Comparison of ENCODE assay signal across 8 cellular contexts in genomic region chr6:106434530-106434929, GRCh38.
"Had no signal": no experiment of that assay in that cellular context is flagged by ENCODE, and none has a peak within 500 bp of the region (broad histone marks: within the 10 kb centered on the region; RNA-seq: fewer than 3 reads in every experiment).

No MANE protein-coding gene starts in this region.

- H3K4me1 ChIP-seq: HAP-1 had no signal

- H3K4me3 ChIP-seq: GM23248, HAP-1 had no signal

- ATAC-seq: HCT116, HepG2 had no signal

- H3K36me3 ChIP-seq: HAP-1 had no signal

- H3K27ac ChIP-seq: GM23248, HL-60 had no signal

- H3K9me3 ChIP-seq: HAP-1 had no signal

- DNase-seq: GM23248, GOT3, H7, HFFc6 had no signal
